Comparison of ENCODE assay signal across 15 cellular contexts in the genomic region with DNA sequence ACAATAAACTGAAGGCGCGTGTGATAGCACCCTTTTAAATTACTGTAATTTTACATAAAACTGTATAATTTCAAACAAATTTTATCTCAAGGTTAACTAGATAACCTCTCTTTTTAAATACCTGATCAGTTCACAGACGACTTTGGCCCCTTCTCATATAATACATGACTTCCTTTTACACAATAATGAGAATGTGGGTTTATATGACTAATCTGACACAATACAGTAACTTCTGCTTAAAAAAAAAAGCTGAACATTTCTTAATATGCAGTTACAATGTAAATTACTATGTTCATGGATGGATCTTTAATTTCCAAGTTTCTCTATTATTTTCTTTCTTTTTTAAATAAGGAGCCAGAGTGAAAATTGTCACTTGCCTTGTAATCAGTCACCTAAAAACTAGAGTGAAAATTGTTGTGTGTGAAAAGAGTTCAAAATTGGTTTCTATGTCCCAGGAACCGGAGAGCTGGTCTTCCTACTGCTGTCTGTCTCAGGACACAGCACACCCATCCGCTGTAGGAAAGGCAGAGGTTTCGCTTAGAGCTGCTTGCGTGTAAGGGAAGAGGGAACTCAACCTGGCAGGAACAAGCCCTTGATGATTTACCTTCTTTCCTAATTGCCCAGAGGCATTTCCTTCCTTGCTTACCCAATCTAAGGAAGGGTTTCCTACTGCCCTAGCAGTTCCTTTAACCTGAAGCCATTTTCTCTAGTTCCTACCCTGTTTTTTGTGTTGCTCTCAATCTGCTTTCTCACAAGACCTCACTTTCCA. TPM values are rescaled to one million over a fixed set of nuclear protein-coding genes. Genes with fewer than 3 reads are reported as not detected.
DNase-seq lines count a peak whose midpoint lies in the region; ATAC-seq and TF ChIP-seq lines count a peak whose summit lies in the region.
"Had no signal": no experiment of that assay in that cellular context is flagged by ENCODE, and none has a peak within 500 bp of the region (broad histone marks: within the 10 kb centered on the region; RNA-seq: fewer than 3 reads in every experiment).

No MANE protein-coding gene starts in this region.

- peak overlapping the region; percentile 61 for H3K27ac ChIP-seq in foreskin keratinocyte
- peak overlapping the region; percentile 95 for H3K27ac ChIP-seq in substantia nigra (ENCODE audit: low read depth, low read length, poor library complexity, severe bottlenecking)
- peak overlapping the region in 2 of 4 donors; percentile 5 to 25 for H3K27ac ChIP-seq in tibial nerve
- H3K27ac ChIP-seq: ascending aorta, C4-2B, hepatocyte, psoas muscle, SJSA1 had no signal

- H3K9me3 ChIP-seq in tibial nerve: no peaks in the 10 kb centered on the region
- H3K9me3 ChIP-seq: ascending aorta, psoas muscle, SJSA1 had no signal

- DNase-seq in KG1 (lab: John Stamatoyannopoulos, UW) (peak; percentile 43), SK-MEL-5 (ENCODE audit: low read depth, low spot score) (peak; percentile 84), foreskin keratinocyte (peak; percentile 30 to 63), substantia nigra (lab: John Stamatoyannopoulos, UW) (peak in 2 of 49 donors; percentile 18 to 36), T-helper 9 cell (no peak), tibial nerve (ENCODE audit: low spot score in 2 of 2) (no peak)
- DNase-seq: activated CD4-positive, CD25-positive, alpha-beta regulatory T cell; activated T-cell treated with anti-CD3 and anti-CD28 coated beads, Interleukin-2, amount 50 U/mL, for 72 hours; psoas muscle; stimulated activated naive B cell treated with anti-CD40 and anti-IgM and Interleukin-4, amounts not matched to agents 10 μg/mL and 1 μg/mL and 100 μg/mL, for 72 hours had no signal

- H3K36me3 ChIP-seq in tibial nerve: no peaks in the 10 kb centered on the region
- H3K36me3 ChIP-seq: ascending aorta, SJSA1 had no signal

- H3K4me1 ChIP-seq in foreskin keratinocyte (peaks cover 7% of the 10 kb centered on the region), tibial nerve (peaks cover 0 to 41% (median 7%) of the 10 kb centered on the region in 4 donors)
- H3K4me1 ChIP-seq: psoas muscle had no signal

- TF ChIP-seq CTCF in foreskin keratinocyte (conservative IDR thresholded peaks at IDR 0.05) (no peak), tibial nerve (IDR thresholded peaks at IDR 0.05) (no peak)

- ATAC-seq in foreskin keratinocyte (peak; percentile 55), HG03280 (IDR thresholded peaks at IDR 0.05; ENCODE audit: unreplicated experiment) (no peak)
- ATAC-seq: activated T-cell treated with anti-CD3 and anti-CD28 coated beads, Interleukin-2, amount 50 U/mL, for 72 hours; psoas muscle; stimulated activated naive B cell treated with anti-CD40 and anti-IgM and Interleukin-4, amounts not matched to agents 10 μg/mL and 1 μg/mL and 100 μg/mL, for 72 hours had no signal

- TF ChIP-seq POLR2A in tibial nerve (IDR thresholded peaks at IDR 0.05): no peak

- in situ Hi-C loops in SK-MEL-5 (cut with HindIII; ENCODE audit: low pct_unique_long_range_greater_than_20kb, low sequenced_read_pairs): no loop called here

- WGBS in tibial nerve, 2 donors: 63 to 65% methylated on average over 7 of the region's 7 CpGs

- TF ChIP-seq EP300 in tibial nerve (IDR thresholded peaks at IDR 0.05): no peak

- no peak overlapping the region for H3K4me3 ChIP-seq in tibial nerve
- H3K4me3 ChIP-seq: ascending aorta, hepatocyte, psoas muscle, SJSA1 had no signal

- H3K27me3 ChIP-seq in foreskin keratinocyte (no peaks in the 10 kb centered on the region), tibial nerve (no peaks in the 10 kb centered on the region)
- H3K27me3 ChIP-seq: ascending aorta, hepatocyte, SJSA1 had no signal

RNA-seq across cellular contexts. Expression of a gene that starts 33.3 kb away (rescaled TPM):
- total RNA-seq in SK-MEL-5 (2014; rRNA removed; shearing (Covaris generic)): 87.7 and 92.2 TPM in 2 replicates
- 45.2 and 60.4 TPM in 2 replicates for polyA plus RNA-seq in SK-MEL-5 (2015; cell fraction: cytosol; rRNA removed)
- polyA plus RNA-seq in SK-MEL-5 (2015; cell fraction: nucleus; rRNA removed): 85.3 and 118 TPM in 2 replicates
- total RNA-seq in foreskin keratinocyte (6.1 and 7.7 TPM in 2 replicates), tibial nerve (10 to 100 TPM; 15.3 to 55.9 (median 45.4) TPM)
- 2.1 and 2.7 TPM in 2 replicates for polyA plus RNA-seq in foreskin keratinocyte

Comparison
In these comparisons a context has a peak if more than half of its experiments do, and no peak if none do; other contexts are left out.
1. DNase-seq: peak in KG1 (single experiment), SK-MEL-5 (single experiment) and foreskin keratinocyte (2 of 2); none in T-helper 9 cell (single experiment) and tibial nerve (0 of 2).